Comparison of ENCODE assay signal across 30 cellular contexts in genomic region chr7:23909426-23909825, GRCh38.
"Had no signal": no experiment of that assay in that cellular context is flagged by ENCODE, and none has a peak within 500 bp of the region (broad histone marks: within the 10 kb centered on the region; RNA-seq: fewer than 3 reads in every experiment).

No MANE protein-coding gene starts in this region.

- H3K36me3 ChIP-seq: adrenal gland, ascending aorta, brain microvascular endothelial cell, breast epithelium, cardiac muscle cell had no signal

- H3K9me3 ChIP-seq: adrenal gland, ascending aorta, body of pancreas, breast epithelium had no signal

- H3K4me3 ChIP-seq: adrenal gland, ascending aorta, body of pancreas, breast epithelium, cardiac muscle cell had no signal

- H3K4me1 ChIP-seq: adrenal gland, ascending aorta, body of pancreas, breast epithelium had no signal

- DNase-seq: activated effector memory CD4-positive, alpha-beta T cell treated with anti-CD3 and anti-CD28 coated beads, Interleukin-2, amount 50 U/mL, for 16 hours; activated effector memory CD4-positive, alpha-beta T cell treated with Interleukin-2 at 50 U/mL for 16 hours; activated gamma-delta T cell; activated gamma-delta T cell treated with Interleukin-2 at 50 U/mL for 16 hours; activated naive CD4-positive, alpha-beta T cell; activated naive CD4-positive, alpha-beta T cell treated with anti-CD3 and anti-CD28 coated beads for 36 hours; activated naive CD4-positive, alpha-beta T cell treated with anti-CD3 and anti-CD28 coated beads, Interleukin-2, amount 10 ng/mL, durations not matched to agents 7 days and 5 days; activated naive CD4-positive, alpha-beta T cell treated with anti-CD3 and anti-CD28 coated beads, Interleukin-2, amount 50 U/mL, for 16 hours; activated naive CD4-positive, alpha-beta T cell treated with Interleukin-2 at 50 U/mL for 16 hours; activated naive CD8-positive, alpha-beta T cell treated with anti-CD3 and anti-CD28 coated beads for 36 hours; activated naive CD8-positive, alpha-beta T cell treated with anti-CD3 and anti-CD28 coated beads, Interleukin-2, amount 10 ng/mL, durations not matched to agents 7 days and 5 days; activated naive CD8-positive, alpha-beta T cell treated with anti-CD3 and anti-CD28 coated beads, Interleukin-2, amount 50 U/mL, for 24 hours; activated T-cell treated with anti-CD3 and anti-CD28 coated beads, Interleukin-2, amount 50 U/mL, for 1 hour; activated T-cell treated with anti-CD3 and anti-CD28 coated beads, Interleukin-2, amount 50 U/mL, for 24 hours; activated T-cell treated with anti-CD3 and anti-CD28 coated beads, Interleukin-2, amount 50 U/mL, for 4 hours; activated T-cell treated with anti-CD3 and anti-CD28 coated beads, Interleukin-2, amount 50 U/mL, for 48 hours; activated T-cell treated with anti-CD3 and anti-CD28 coated beads, Interleukin-2, amount 50 U/mL, for 72 hours; adrenal gland; amniotic stem cell; amygdala; anterior cingulate cortex; aorta; body of pancreas; brain microvascular endothelial cell; caudate nucleus; central memory CD4-positive, alpha-beta T cell; cerebellar nuclear complex had no signal

- H3K27me3 ChIP-seq: adrenal gland, ascending aorta, body of pancreas, brain microvascular endothelial cell, breast epithelium, cardiac muscle cell had no signal

- H3K27ac ChIP-seq: adrenal gland, ascending aorta, body of pancreas, brain microvascular endothelial cell, breast epithelium, cardiac muscle cell had no signal
